26 cellular contexts compared by ENCODE assay signal in the genomic region with DNA sequence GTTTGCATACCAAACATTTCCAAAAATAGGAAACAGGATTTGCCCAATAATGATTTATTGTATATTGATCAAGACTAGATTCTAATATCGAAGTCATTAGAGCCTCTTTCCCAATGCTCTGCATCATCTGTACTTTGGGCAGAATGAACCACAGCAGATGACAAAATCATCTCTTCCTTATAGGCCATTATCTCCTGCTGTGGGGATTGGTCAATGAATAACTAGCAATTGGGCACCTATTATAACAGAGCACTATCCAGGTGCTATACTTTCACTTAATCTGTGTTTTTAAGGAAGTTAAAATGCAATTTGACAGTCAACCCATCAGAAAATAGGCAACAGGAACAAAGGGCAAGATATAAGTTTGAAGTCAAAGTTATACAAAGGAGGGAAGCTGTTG.
"Had no signal": no experiment of that assay in that cellular context is flagged by ENCODE, and none has a peak within 500 bp of the region (broad histone marks: within the 10 kb centered on the region; RNA-seq: fewer than 3 reads in every experiment).

No MANE protein-coding gene starts in this region.

- ATAC-seq: naive thymus-derived CD4-positive, alpha-beta T cell; natural killer cell; psoas muscle; right cardiac atrium; sciatic nerve; stimulated activated effector memory CD8-positive, alpha-beta T cell treated with anti-CD3 and anti-CD28 coated beads, Interleukin-12 subunit alpha, Interleukin-12 subunit beta, amount 100 ng/mL, for 72 hours; stimulated activated naive B cell treated with anti-CD40 and anti-IgM and Interleukin-4, amounts not matched to agents 10 μg/mL and 1 μg/mL and 100 μg/mL, for 72 hours; stimulated activated naive CD8-positive, alpha-beta T cell treated with anti-CD3 and anti-CD28 coated beads, Interleukin-15, amount 100 ng/mL, for 72 hours; stimulated activated naive CD8-positive, alpha-beta T cell treated with anti-CD3 and anti-CD28 coated beads, Interleukin-15, Interleukin-2, amounts not matched to agents 100 U/mL and 50 U/mL, for 24 hours; upper lobe of right lung had no signal

- H3K9ac ChIP-seq: neural progenitor cell, parathyroid adenoma had no signal

- H3K36me3 ChIP-seq: neural progenitor cell, ovary, suprapubic skin, tibial artery, transverse colon, upper lobe of right lung, uterus had no signal

- H3K9me3 ChIP-seq: ovary, psoas muscle, suprapubic skin, testis, tibial artery, transverse colon, upper lobe of right lung, uterus had no signal

- H3K4me2 ChIP-seq: neural progenitor cell had no signal

- DNase-seq: naive thymus-derived CD4-positive, alpha-beta T cell; natural killer cell; occipital lobe; ovary; posterior cingulate gyrus; psoas muscle; right cardiac atrium; stimulated activated CD4-positive, alpha-beta T cell treated with anti-CD3 and anti-CD28 coated beads, Interleukin-15, amount 100 ng/mL, for 24 hours; stimulated activated CD4-positive, alpha-beta T cell treated with anti-CD3 and anti-CD28 coated beads, Interleukin-2, amount 100 ng/mL, for 24 hours; stimulated activated CD4-positive, alpha-beta T cell treated with anti-CD3 and anti-CD28 coated beads, Interleukin-2, amount 100 ng/mL, for 48 hours; stimulated activated CD4-positive, alpha-beta T cell treated with anti-CD3 and anti-CD28 coated beads, Interleukin-4, amount 100 ng/mL, for 24 hours; stimulated activated naive B cell treated with anti-CD40 and anti-IgM and Interleukin-4, amounts not matched to agents 10 μg/mL and 1 μg/mL and 100 μg/mL, for 72 hours; stimulated activated naive CD8-positive, alpha-beta T cell treated with anti-CD3 and anti-CD28 coated beads, Interleukin-15, amount 100 ng/mL, for 72 hours; stimulated activated naive CD8-positive, alpha-beta T cell treated with anti-CD3 and anti-CD28 coated beads, Interleukin-15, Interleukin-2, amounts not matched to agents 100 U/mL and 50 U/mL, for 24 hours; substantia nigra; testis; tibial artery; transverse colon; upper lobe of right lung; uterus had no signal

- H3K79me2 ChIP-seq: parathyroid adenoma had no signal

- H3K27me3 ChIP-seq: neural progenitor cell, ovary, suprapubic skin, testis, tibial artery, transverse colon, upper lobe of right lung, uterus had no signal

- H3K27ac ChIP-seq: neural progenitor cell, ovary, parathyroid adenoma, psoas muscle, skin epidermis, suprapubic skin, testis, tibial artery, transverse colon, upper lobe of right lung, uterus had no signal

- H2AFZ ChIP-seq: neural progenitor cell, parathyroid adenoma had no signal

- H3K4me3 ChIP-seq: neural progenitor cell, ovary, psoas muscle, skin epidermis, suprapubic skin, testis, tibial artery, transverse colon, upper lobe of right lung, uterus had no signal

- H3K4me1 ChIP-seq: neural progenitor cell, parathyroid adenoma, psoas muscle, testis, tibial artery, transverse colon, upper lobe of right lung, uterus had no signal
